In genomic region chr22:45125198-45125597, GRCh38 we compare ENCODE assay signal across 14 cellular contexts. TPM values are rescaled to one million over a fixed set of nuclear protein-coding genes. Genes with fewer than 3 reads are reported as not detected.
DNase-seq lines count a peak whose midpoint lies in the region; ATAC-seq and TF ChIP-seq lines count a peak whose summit lies in the region.
"Had no signal": no experiment of that assay in that cellular context is flagged by ENCODE, and none has a peak within 500 bp of the region (broad histone marks: within the 10 kb centered on the region; RNA-seq: fewer than 3 reads in every experiment).

No MANE protein-coding gene starts in this region.

- TF ChIP-seq CTCF in H9 (conservative IDR thresholded peaks at IDR 0.05), result no peak
- TF ChIP-seq CTCF in cardiac fibroblast (IDR thresholded peaks at IDR 0.05; ENCODE audit: low read depth, low read length), result no peak
- no peak for TF ChIP-seq CTCF in breast epithelium (IDR thresholded peaks at IDR 0.05)

- no peak overlapping the region for H3K14ac ChIP-seq in H9 (ENCODE audit: insufficient read depth, low read length)

- H3K27ac ChIP-seq in H9 (ENCODE audit: insufficient read length, low read depth, low read length) (no peak overlapping the region), stomach smooth muscle (ENCODE audit: low read length) (peak overlapping the region; percentile 41), breast epithelium (peak overlapping the region in 1 of 2 donors; percentile 20)
- H3K27ac ChIP-seq: upper lobe of left lung had no signal

- H3K27me3 ChIP-seq in H9 (ENCODE audit: insufficient read depth, low read length) (no peaks in the 10 kb centered on the region), stomach smooth muscle (ENCODE audit: control insufficient read depth in 1 of 2, insufficient read depth in 2 of 2, low read length in 2 of 2) (no peaks in the 10 kb centered on the region), breast epithelium (no peaks in the 10 kb centered on the region)
- H3K27me3 ChIP-seq: upper lobe of left lung had no signal

- H3K23ac ChIP-seq in H9 (ENCODE audit: insufficient read length, low read depth, low read length), result no peak overlapping the region

- ATAC-seq in GM19324 (IDR thresholded peaks at IDR 0.05; ENCODE audit: low FRiP score, unreplicated experiment), result no peak
- ATAC-seq: SK-N-SH treated with all-trans-retinoic acid at 6 μM for 48 hours had no signal

- H3K36me3 Mint-ChIP-seq in H9 (ENCODE audit: insufficient read depth in 1 of 3, low read depth in 3 of 3), result peaks cover 0 to 5% (median 0%) of the 10 kb centered on the region in 3 experiments; a peak in 2 of 7 replicates
- H3K36me3 Mint-ChIP-seq: CD8-positive, alpha-beta memory T cell had no signal

- no peak overlapping the region for H2AFZ ChIP-seq in H9 (ENCODE audit: low read length)

- H2BK12ac ChIP-seq in H9 (ENCODE audit: insufficient read length, low read depth, low read length), result no peak overlapping the region

- peak overlapping the region in 1 of 2 experiments; percentile 26; a peak in 1 of 5 replicates for H3K4me3 Mint-ChIP-seq in H9
- H3K4me3 Mint-ChIP-seq: CD8-positive, alpha-beta memory T cell had no signal

- no peak overlapping the region for H4K91ac ChIP-seq in H9 (ENCODE audit: insufficient read length, low read depth, low read length)

- no peak overlapping the region for H3K9ac ChIP-seq in H9 (ENCODE audit: extremely low read depth, insufficient read length, low read length)
- H3K9ac ChIP-seq in stomach smooth muscle (ENCODE audit: low read length in 2 of 2), result peak overlapping the region in 1 of 2 donors; percentile 11

- H2BK120ac ChIP-seq in H9 (ENCODE audit: low read depth, low read length, poor library complexity, severe bottlenecking), result no peak overlapping the region

- no peaks in the 10 kb centered on the region for H3K79me2 ChIP-seq in H9 (ENCODE audit: insufficient read depth, low read length)

- no peak for TF ChIP-seq POLR2A in breast epithelium (IDR thresholded peaks at IDR 0.05)

- no peak overlapping the region for H4K8ac ChIP-seq in H9 (replicated peaks; ENCODE audit: insufficient read length, low read depth, low read length)

- no peaks in the 10 kb centered on the region for H3K36me3 ChIP-seq in stomach smooth muscle (ENCODE audit: control insufficient read depth in 2 of 2, insufficient read depth in 2 of 2, low read length in 2 of 2)
- no peaks in the 10 kb centered on the region for H3K36me3 ChIP-seq in breast epithelium
- H3K36me3 ChIP-seq: upper lobe of left lung had no signal

- H3K18ac ChIP-seq in H9 (ENCODE audit: insufficient read length, low read depth, low read length), result no peak overlapping the region

- H3K27me3 Mint-ChIP-seq in H9 (ENCODE audit: low read depth), result peaks cover 18% of the 10 kb centered on the region

- H2AK5ac ChIP-seq in H9 (ENCODE audit: insufficient read length, low read length), result no peak overlapping the region

- no peaks in the 10 kb centered on the region for H4K20me1 ChIP-seq in H9 (ENCODE audit: control insufficient read depth, insufficient read depth, insufficient read length)

- H3K4me1 ChIP-seq in H9 (ENCODE audit: insufficient read depth, low read length), result no peaks in the 10 kb centered on the region; the same call in 1 of the 2 replicates
- H3K4me1 ChIP-seq in stomach smooth muscle (ENCODE audit: control insufficient read depth, insufficient read depth, low read length), result peaks cover 7% of the 10 kb centered on the region
- H3K4me1 ChIP-seq in breast epithelium, result no peaks in the 10 kb centered on the region
- H3K4me1 ChIP-seq: upper lobe of left lung had no signal

- H3K23me2 ChIP-seq in H9 (ENCODE audit: insufficient read length, low read depth, low read length, poor library complexity, severe bottlenecking), result no peaks in the 10 kb centered on the region

- no peak overlapping the region for H3K4ac ChIP-seq in H9 (ENCODE audit: low read depth, low read length)

- no CpG with 5 or more reads among the region's 8 CpGs for WGBS in H9 (ENCODE audit: extremely low coverage, insufficient read length, low lambda C conversion rate)

- no peak overlapping the region for H3T11ph ChIP-seq in H9 (ENCODE audit: low read length)

- H3K27ac Mint-ChIP-seq in H9, result peak overlapping the region in 2 of 3 experiments; percentile 5 to 80; a peak in 2 of 7 replicates

- H3K79me1 ChIP-seq in H9 (ENCODE audit: insufficient read depth, low read depth, low read length, poor library complexity, severe bottlenecking), result no peaks in the 10 kb centered on the region

- no peak overlapping the region for H2BK20ac ChIP-seq in H9 (ENCODE audit: low read depth, low read length, poor library complexity, severe bottlenecking)

- H3K4me1 Mint-ChIP-seq in H9, result peaks cover 20 to 23% of the 10 kb centered on the region in 2 experiments

- no peaks in the 10 kb centered on the region for H3K9me3 ChIP-seq in H9 (ENCODE audit: control insufficient read depth, low read depth, low read length)
- no peaks in the 10 kb centered on the region for H3K9me3 ChIP-seq in stomach smooth muscle (ENCODE audit: control insufficient read depth in 2 of 2, low read length in 2 of 2)
- H3K9me3 ChIP-seq in breast epithelium, result no peaks in the 10 kb centered on the region
- H3K9me3 ChIP-seq: upper lobe of left lung had no signal

- H3K4me2 ChIP-seq in H9 (ENCODE audit: insufficient read depth, insufficient read length, low read length), result no peak overlapping the region

- H2BK5ac ChIP-seq in H9 (ENCODE audit: insufficient read length, low read length), result no peak overlapping the region

- H4K5ac ChIP-seq in H9 (ENCODE audit: insufficient read length, low read depth, low read length), result no peak overlapping the region

- peaks cover 0 to 7% of the 10 kb centered on the region in 2 experiments; a peak in 3 of 5 replicates for H3K9me3 Mint-ChIP-seq in H9
- H3K9me3 Mint-ChIP-seq: CD8-positive, alpha-beta memory T cell had no signal

- DNase-seq in H9, result no peak
- peak; percentile 50 to 69 for DNase-seq in cardiac fibroblast (ENCODE audit: low read depth in 2 of 2)
- DNase-seq in left kidney (ENCODE audit: low read depth, low spot score), result peak; percentile 15
- DNase-seq in COLO668 (lab: John Stamatoyannopoulos, UW; ENCODE audit: unreplicated experiment), result no peak
- DNase-seq in T1000 (lab: John Stamatoyannopoulos, UW), result no peak
- no peak for DNase-seq in breast epithelium (ENCODE audit: low spot score in 2 of 2)
- DNase-seq: activated naive CD4-positive, alpha-beta T cell treated with Interleukin-2 at 50 U/mL for 16 hours; CD8-positive, alpha-beta memory T cell; NCI-H146; NCI-H510A; upper lobe of left lung had no signal

- intact Hi-C loops in breast epithelium (cut with DNase I; ENCODE audit: low total_unique reads), result no loop called here

- no peak overlapping the region for H3K56ac ChIP-seq in H9 (ENCODE audit: insufficient read length, low read depth, low read length)

- no peak overlapping the region for H3K4me3 ChIP-seq in cardiac fibroblast (replicated peaks in 1 of 2; ENCODE audit: low read depth in 2 of 2, low read length in 2 of 2)
- peak overlapping the region in 1 of 2 donors; percentile 54 for H3K4me3 ChIP-seq in stomach smooth muscle (ENCODE audit: low read length in 2 of 2)
- no peak overlapping the region for H3K4me3 ChIP-seq in breast epithelium
- H3K4me3 ChIP-seq: upper lobe of left lung had no signal

- H2BK15ac ChIP-seq in H9 (ENCODE audit: low read depth, low read length), result no peak overlapping the region

RNA-seq across cellular contexts. Expression of gene NUP50, which starts 38.5 kb away (rescaled TPM):
- total RNA-seq in H9 (2021) (125 and 134 TPM in 2 replicates), breast epithelium (10 to 100 TPM; 40.6 to 53.9 (median 49.2) TPM)

Comparison
In these comparisons a context has a peak if more than half of its experiments do, and no peak if none do; other contexts are left out.
1. DNase-seq: peak in cardiac fibroblast (2 of 2) and left kidney (single experiment); none in H9 (single experiment), COLO668 (single experiment), T1000 (single experiment) and breast epithelium (0 of 2).